Comparison of ENCODE assay signal across 8 cellular contexts in the genomic region with DNA sequence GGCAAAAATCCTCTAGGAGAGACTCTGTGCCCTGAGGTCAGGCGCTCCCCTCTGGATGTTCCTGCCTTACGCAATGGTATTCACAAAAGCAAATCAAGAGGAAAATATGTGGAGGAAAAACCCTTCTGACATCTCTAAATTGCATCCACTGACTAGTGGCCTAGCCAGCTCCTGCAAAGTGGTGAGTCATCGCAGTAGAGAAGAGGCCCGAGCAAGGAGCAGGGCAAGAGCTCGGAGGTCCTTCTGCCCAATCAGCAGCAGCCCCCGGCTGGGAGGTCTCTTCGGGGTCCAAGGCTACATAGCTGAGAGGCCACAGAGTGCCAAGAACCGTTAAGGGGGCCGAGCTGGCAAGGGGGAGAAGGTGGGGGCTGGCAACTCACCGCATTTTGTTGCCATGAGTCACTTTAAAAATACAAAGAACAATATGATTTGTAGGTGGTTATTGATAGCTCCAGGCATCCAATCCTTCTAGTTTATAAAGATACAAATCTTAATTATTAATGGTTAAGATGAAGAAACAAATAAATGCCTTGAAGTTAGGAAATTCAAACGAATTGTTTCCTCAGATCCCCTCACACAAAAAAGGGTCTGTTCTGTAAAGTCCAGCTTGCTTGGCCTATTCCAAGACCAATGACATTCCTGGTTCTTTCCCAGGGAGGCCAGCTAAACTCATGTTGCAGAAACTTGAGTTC.
DNase-seq lines count a peak whose midpoint lies in the region; ATAC-seq, FAIRE-seq and TF ChIP-seq lines count a peak whose summit lies in the region.

No MANE protein-coding gene starts in this region.

- H3K4me2 ChIP-seq in HCT116 (ENCODE audit: low read length) = peak overlapping the region; percentile 75
- H3K4me2 ChIP-seq in astrocyte (ENCODE audit: low read length) = peak overlapping the region; percentile 66

- CTCF ChIA-PET in HCT116 (lab: Charles Lee) = interaction anchor here (0.9 to 1.0 kb wide), 2 partner anchors 33 to 520 kb away, joined by 3 read pairs; no protein-coding TSS in a partner anchor

- RAD21 ChIA-PET in HCT116 (lab: Charles Lee; ENCODE audit: low non-redundant PET in 1 of 2, low total read pairs in 2 of 2, uncharacterized antibody in 2 of 2, unreplicated experiment in 2 of 2) = interaction anchor here in 1 of 2 experiments (0.6 to 1.0 kb wide), 3 partner anchors 28 to 306 kb away, joined by 3 to 4 read pairs (median 3); no protein-coding TSS in a partner anchor

- intact Hi-C loops in HCT116 (cut with micrococcal nuclease) = no loop called here

- H3K4me3 Mint-ChIP-seq in astrocyte (ENCODE audit: unreplicated experiment) = no peak overlapping the region

- H3K4me1 ChIP-seq in HCT116 (ENCODE audit: control insufficient read depth in 1 of 2, insufficient read depth in 2 of 2, low read length in 2 of 2) (peaks cover 53 to 62% of the 10 kb centered on the region in 2 experiments), astrocyte (ENCODE audit: insufficient read depth, low read length) (peaks cover 54% of the 10 kb centered on the region)

- POLR2A ChIA-PET in HCT116 (lab: Charles Lee) = interaction anchor here (0.6 to 1.1 kb wide), 3 partner anchors 12 to 291 kb away, joined by 3 read pairs; no protein-coding TSS in a partner anchor

- peak; percentile 93 for FAIRE-seq in astrocyte (lab: Jason Lieb, UNC)

- H3K4me3 ChIP-seq in HCT116 (replicated peaks in 1 of 2; ENCODE audit: low read depth in 1 of 2, low read length in 2 of 2) = peak overlapping the region; percentile 17 to 28; a peak in 3 of 4 replicates
- no peak overlapping the region for H3K4me3 ChIP-seq in astrocyte (ENCODE audit: insufficient read depth, low read depth, low read length)

- no peaks in the 10 kb centered on the region for H3K79me2 ChIP-seq in HCT116 (ENCODE audit: insufficient read depth, low read length)
- H3K79me2 ChIP-seq in astrocyte (ENCODE audit: insufficient read depth, low read length) = no peaks in the 10 kb centered on the region

- DNase-seq in HCT116 (ENCODE audit: low read depth, low spot score) (peak; percentile 91), astrocyte (ENCODE audit: low read depth) (peak; percentile 100), iPS-NIHi7 (ENCODE audit: extremely low spot score) (peak; percentile 73), smooth muscle cell of the brain vasculature (ENCODE audit: low read depth, low spot score) (peak; percentile 90), KBM-7 (no peak), NCI-H748 (lab: John Stamatoyannopoulos, UW; ENCODE audit: unreplicated experiment) (no peak)
- no peak for DNase-seq in stimulated activated CD4-positive, alpha-beta T cell treated with anti-CD3 and anti-CD28 coated beads, Interleukin-12 subunit alpha, Interleukin-12 subunit beta, amount 100 ng/mL, for 4 hours

- in situ Hi-C loops in KBM-7 (cut with MboI; ENCODE audit: low pct_unique_long_range_greater_than_20kb, low sequenced_read_pairs) = no loop called here

- TF ChIP-seq POLR2A in HCT116 (IDR thresholded peaks at IDR 0.05; ENCODE audit: borderline replicate concordance, extremely low read depth, insufficient read depth, insufficient read length) = no peak

- peak overlapping the region; percentile 38 for H3K9ac ChIP-seq in HCT116 (ENCODE audit: low read length)
- H3K9ac ChIP-seq in astrocyte (ENCODE audit: low read length) = peak overlapping the region; percentile 79

- H2AFZ ChIP-seq in HCT116 (ENCODE audit: low read depth, low read length, poor library complexity, severe bottlenecking) = peak overlapping the region; percentile 60
- peak overlapping the region; percentile 2 for H2AFZ ChIP-seq in astrocyte (ENCODE audit: low read depth, low read length)

- H3K27ac Mint-ChIP-seq in astrocyte (ENCODE audit: unreplicated experiment) = peak overlapping the region; percentile 99

- H3K27me3 ChIP-seq in HCT116 (ENCODE audit: insufficient read depth, low read length) = no peaks in the 10 kb centered on the region
- no peaks in the 10 kb centered on the region for H3K27me3 ChIP-seq in astrocyte (ENCODE audit: insufficient read depth, low read length)

- H3K9me3 ChIP-seq in HCT116 (ENCODE audit: control insufficient read depth in 1 of 2, insufficient read depth in 1 of 2, low read depth in 1 of 2, low read length in 2 of 2) (no peaks in the 10 kb centered on the region), astrocyte (ENCODE audit: insufficient read depth, low read depth, low read length) (no peaks in the 10 kb centered on the region)

- no peaks in the 10 kb centered on the region for H3K36me3 ChIP-seq in HCT116 (ENCODE audit: control insufficient read depth in 1 of 2, insufficient read depth in 2 of 2, low read length in 2 of 2)
- no peaks in the 10 kb centered on the region for H3K36me3 ChIP-seq in astrocyte (ENCODE audit: insufficient read depth, low read length)

- no peak for TF ChIP-seq CTCF in HCT116 (IDR thresholded peaks at IDR 0.05 in 2 of 3, conservative IDR thresholded peaks at IDR 0.05 in 1 of 3; ENCODE audit: borderline replicate concordance in 1 of 3, insufficient read depth in 1 of 3, low read depth in 2 of 3, low read length in 2 of 3)
- no peak for TF ChIP-seq CTCF in astrocyte (IDR thresholded peaks at IDR 0.05; ENCODE audit: insufficient read depth, low read depth, low read length)

- H3K4me1 Mint-ChIP-seq in astrocyte (ENCODE audit: low read depth, unreplicated experiment) = peaks cover 52% of the 10 kb centered on the region

- H3K27me3 Mint-ChIP-seq in astrocyte (ENCODE audit: low read depth, unreplicated experiment) = no peaks in the 10 kb centered on the region

- H3K27ac ChIP-seq in HCT116 (ENCODE audit: low read depth, low read length) (peak overlapping the region; percentile 88), astrocyte (ENCODE audit: low read depth, low read length) (peak overlapping the region; percentile 99)

- peak; percentile 92 for ATAC-seq in HCT116
- ATAC-seq in activated CD4-positive, CD25-positive, alpha-beta regulatory T cell treated with anti-CD3 and anti-CD28 coated beads, Interleukin-2, amount 50 U/mL, for 24 hours = no peak

- peak; percentile 23; the same call in 1 of the 2 replicates for TF ChIP-seq RAD21 in HCT116 (IDR thresholded peaks at IDR 0.05; ENCODE audit: low read depth)

- no peaks in the 10 kb centered on the region for H3K36me3 Mint-ChIP-seq in astrocyte (ENCODE audit: low read depth, unreplicated experiment)

- BruUV-seq in HCT116 (replicated peaks; lab: Mats Ljungman, UMichigan) = no TSS peak

- no peaks in the 10 kb centered on the region for H3K9me2 ChIP-seq in HCT116 (ENCODE audit: insufficient read depth)

- no peaks in the 10 kb centered on the region for H4K20me1 ChIP-seq in HCT116 (ENCODE audit: insufficient read depth)
- no peaks in the 10 kb centered on the region for H4K20me1 ChIP-seq in astrocyte (ENCODE audit: insufficient read depth, low read length)

- no peaks in the 10 kb centered on the region for H3K9me3 Mint-ChIP-seq in astrocyte (ENCODE audit: unreplicated experiment)

TF ChIP-seq in HCT116, 20 proteins besides CTCF, POLR2A, EP300 and RAD21 (continues in another document):
- TF ChIP-seq JUND (IDR thresholded peaks at IDR 0.05) (peak; percentile 91), TCF7L2 (IDR thresholded peaks at IDR 0.05; ENCODE audit: borderline replicate concordance, extremely low read depth, insufficient read depth, insufficient read length) (peak; percentile 60), EZH2 (IDR thresholded peaks at IDR 0.05) (no peak), CBX3 (IDR thresholded peaks at IDR 0.05; ENCODE audit: low read depth) (peak; percentile 69; the same call in 1 of the 2 replicates), EZH2phosphoT487 (IDR thresholded peaks at IDR 0.05; ENCODE audit: borderline replicate concordance) (no peak), SP1 (IDR thresholded peaks at IDR 0.05; ENCODE audit: low read depth) (peak; percentile 85), ZNF274 (IDR thresholded peaks at IDR 0.05; ENCODE audit: low read depth, low read length) (no peak), ZFX (IDR thresholded peaks at IDR 0.05) (no peak), POLR2AphosphoS5 (IDR thresholded peaks at IDR 0.05; ENCODE audit: low read depth, low read length) (no peak; the same call in 1 of the 2 replicates), SRF (IDR thresholded peaks at IDR 0.05; ENCODE audit: low read depth) (peak; percentile 41; the same call in 1 of the 2 replicates), FOSL1 (IDR thresholded peaks at IDR 0.05; ENCODE audit: low read depth) (peak; percentile 92), ELF1 (IDR thresholded peaks at IDR 0.05; ENCODE audit: borderline replicate concordance, low read depth) (no peak)
- TF ChIP-seq, protein P1, sequence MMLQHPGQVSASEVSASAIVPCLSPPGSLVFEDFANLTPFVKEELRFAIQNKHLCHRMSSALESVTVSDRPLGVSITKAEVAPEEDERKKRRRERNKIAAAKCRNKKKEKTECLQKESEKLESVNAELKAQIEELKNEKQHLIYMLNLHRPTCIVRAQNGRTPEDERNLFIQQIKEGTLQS (IDR thresholded peaks at IDR 0.05) = no peak
- TF ChIP-seq, protein P2, sequence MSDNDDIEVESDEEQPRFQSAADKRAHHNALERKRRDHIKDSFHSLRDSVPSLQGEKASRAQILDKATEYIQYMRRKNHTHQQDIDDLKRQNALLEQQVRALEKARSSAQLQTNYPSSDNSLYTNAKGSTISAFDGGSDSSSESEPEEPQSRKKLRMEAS (IDR thresholded peaks at IDR 0.05) = peak; percentile 41; the same call in 1 of the 2 replicates
- TF ChIP-seq, protein P3, sequence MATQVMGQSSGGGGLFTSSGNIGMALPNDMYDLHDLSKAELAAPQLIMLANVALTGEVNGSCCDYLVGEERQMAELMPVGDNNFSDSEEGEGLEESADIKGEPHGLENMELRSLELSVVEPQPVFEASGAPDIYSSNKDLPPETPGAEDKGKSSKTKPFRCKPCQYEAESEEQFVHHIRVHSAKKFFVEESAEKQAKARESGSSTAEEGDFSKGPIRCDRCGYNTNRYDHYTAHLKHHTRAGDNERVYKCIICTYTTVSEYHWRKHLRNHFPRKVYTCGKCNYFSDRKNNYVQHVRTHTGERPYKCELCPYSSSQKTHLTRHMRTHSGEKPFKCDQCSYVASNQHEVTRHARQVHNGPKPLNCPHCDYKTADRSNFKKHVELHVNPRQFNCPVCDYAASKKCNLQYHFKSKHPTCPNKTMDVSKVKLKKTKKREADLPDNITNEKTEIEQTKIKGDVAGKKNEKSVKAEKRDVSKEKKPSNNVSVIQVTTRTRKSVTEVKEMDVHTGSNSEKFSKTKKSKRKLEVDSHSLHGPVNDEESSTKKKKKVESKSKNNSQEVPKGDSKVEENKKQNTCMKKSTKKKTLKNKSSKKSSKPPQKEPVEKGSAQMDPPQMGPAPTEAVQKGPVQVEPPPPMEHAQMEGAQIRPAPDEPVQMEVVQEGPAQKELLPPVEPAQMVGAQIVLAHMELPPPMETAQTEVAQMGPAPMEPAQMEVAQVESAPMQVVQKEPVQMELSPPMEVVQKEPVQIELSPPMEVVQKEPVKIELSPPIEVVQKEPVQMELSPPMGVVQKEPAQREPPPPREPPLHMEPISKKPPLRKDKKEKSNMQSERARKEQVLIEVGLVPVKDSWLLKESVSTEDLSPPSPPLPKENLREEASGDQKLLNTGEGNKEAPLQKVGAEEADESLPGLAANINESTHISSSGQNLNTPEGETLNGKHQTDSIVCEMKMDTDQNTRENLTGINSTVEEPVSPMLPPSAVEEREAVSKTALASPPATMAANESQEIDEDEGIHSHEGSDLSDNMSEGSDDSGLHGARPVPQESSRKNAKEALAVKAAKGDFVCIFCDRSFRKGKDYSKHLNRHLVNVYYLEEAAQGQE (IDR thresholded peaks at IDR 0.05; ENCODE audit: low read depth) = no peak

Comparison
In these comparisons a context has a peak if more than half of its experiments do, and no peak if none do; other contexts are left out.
1. DNase-seq: peak in HCT116 (single experiment), astrocyte (single experiment), iPS-NIHi7 (single experiment) and smooth muscle cell of the brain vasculature (single experiment); none in KBM-7 (single experiment), stimulated activated CD4-positive, alpha-beta T cell treated with anti-CD3 and anti-CD28 coated beads, Interleukin-12 subunit alpha, Interleukin-12 subunit beta, amount 100 ng/mL, for 4 hours (single experiment) and NCI-H748 (single experiment).